ENCODE assay signal across 1 cellular context in the genomic region with DNA sequence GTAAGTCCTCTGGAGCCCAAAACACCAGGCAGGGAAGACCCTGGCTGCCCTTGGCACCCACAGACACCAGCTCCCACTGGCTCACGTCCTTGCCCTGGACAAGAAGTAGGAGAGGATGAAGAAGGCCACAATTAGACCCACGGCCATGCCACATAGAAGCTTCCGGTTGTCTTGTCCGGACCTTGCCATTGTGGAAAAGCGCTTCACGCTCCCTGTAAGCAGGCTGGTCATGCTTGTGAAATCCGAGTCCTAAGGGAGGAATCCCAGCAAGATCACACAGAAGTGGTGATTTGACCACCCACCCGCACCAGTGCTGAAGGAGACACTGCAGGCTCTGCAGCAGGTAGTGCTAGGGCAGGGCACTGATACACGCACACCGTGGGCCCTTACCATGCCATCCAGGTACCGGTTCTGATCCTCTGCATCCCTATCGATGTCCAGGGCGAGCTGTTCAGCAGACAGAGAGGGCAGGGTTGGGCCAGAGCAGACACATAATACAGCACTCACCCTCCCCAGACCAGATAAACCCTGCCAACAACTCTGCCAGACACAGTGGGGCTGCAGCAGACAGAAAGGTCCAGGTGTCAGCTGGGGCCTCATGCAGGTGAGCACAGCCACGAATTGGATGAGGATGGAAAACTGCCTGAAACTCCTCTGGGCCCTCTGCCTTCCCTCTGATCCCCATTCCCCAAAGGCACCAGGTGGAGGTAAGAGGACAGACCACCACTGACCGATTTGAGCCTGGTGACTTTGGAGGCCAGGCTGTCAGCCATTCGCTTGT.
TF ChIP-seq lines count a peak whose summit lies in the region.

No MANE protein-coding gene starts in this region.

TF ChIP-seq in A549, 52 proteins besides CTCF, POLR2A, EP300 and RAD21 (continued from another document):
- TF ChIP-seq, protein P1, sequence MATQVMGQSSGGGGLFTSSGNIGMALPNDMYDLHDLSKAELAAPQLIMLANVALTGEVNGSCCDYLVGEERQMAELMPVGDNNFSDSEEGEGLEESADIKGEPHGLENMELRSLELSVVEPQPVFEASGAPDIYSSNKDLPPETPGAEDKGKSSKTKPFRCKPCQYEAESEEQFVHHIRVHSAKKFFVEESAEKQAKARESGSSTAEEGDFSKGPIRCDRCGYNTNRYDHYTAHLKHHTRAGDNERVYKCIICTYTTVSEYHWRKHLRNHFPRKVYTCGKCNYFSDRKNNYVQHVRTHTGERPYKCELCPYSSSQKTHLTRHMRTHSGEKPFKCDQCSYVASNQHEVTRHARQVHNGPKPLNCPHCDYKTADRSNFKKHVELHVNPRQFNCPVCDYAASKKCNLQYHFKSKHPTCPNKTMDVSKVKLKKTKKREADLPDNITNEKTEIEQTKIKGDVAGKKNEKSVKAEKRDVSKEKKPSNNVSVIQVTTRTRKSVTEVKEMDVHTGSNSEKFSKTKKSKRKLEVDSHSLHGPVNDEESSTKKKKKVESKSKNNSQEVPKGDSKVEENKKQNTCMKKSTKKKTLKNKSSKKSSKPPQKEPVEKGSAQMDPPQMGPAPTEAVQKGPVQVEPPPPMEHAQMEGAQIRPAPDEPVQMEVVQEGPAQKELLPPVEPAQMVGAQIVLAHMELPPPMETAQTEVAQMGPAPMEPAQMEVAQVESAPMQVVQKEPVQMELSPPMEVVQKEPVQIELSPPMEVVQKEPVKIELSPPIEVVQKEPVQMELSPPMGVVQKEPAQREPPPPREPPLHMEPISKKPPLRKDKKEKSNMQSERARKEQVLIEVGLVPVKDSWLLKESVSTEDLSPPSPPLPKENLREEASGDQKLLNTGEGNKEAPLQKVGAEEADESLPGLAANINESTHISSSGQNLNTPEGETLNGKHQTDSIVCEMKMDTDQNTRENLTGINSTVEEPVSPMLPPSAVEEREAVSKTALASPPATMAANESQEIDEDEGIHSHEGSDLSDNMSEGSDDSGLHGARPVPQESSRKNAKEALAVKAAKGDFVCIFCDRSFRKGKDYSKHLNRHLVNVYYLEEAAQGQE (IDR thresholded peaks at IDR 0.05): no peak
- no peak for TF ChIP-seq FOSL2 (IDR thresholded peaks at IDR 0.05)
- no peak for TF ChIP-seq FOSL2 (CRISPR knock-in tag; IDR thresholded peaks at IDR 0.05)
- no peak for TF ChIP-seq CHD4 (IDR thresholded peaks at IDR 0.05; ENCODE audit: borderline replicate concordance)
- no peak for TF ChIP-seq HEYL (CRISPR knock-in tag; IDR thresholded peaks at IDR 0.05)
- TF ChIP-seq NR3C1 (IDR thresholded peaks at IDR 0.05): no peak
- TF ChIP-seq ZFP36 (IDR thresholded peaks at IDR 0.05; ENCODE audit: borderline replicate concordance, partially characterized antibody): no peak
- TF ChIP-seq SMC3 (IDR thresholded peaks at IDR 0.05): no peak
- no peak for TF ChIP-seq ZSCAN20 (CRISPR knock-in tag; IDR thresholded peaks at IDR 0.05)
- TF ChIP-seq NFE2L2 (conservative IDR thresholded peaks at IDR 0.05; ENCODE audit: low read length): no peak
- no peak for TF ChIP-seq CBX2 (IDR thresholded peaks at IDR 0.05; ENCODE audit: borderline replicate concordance, low read depth)
- no peak for TF ChIP-seq MAZ (IDR thresholded peaks at IDR 0.05; ENCODE audit: borderline replicate concordance, low read depth, low read length)
